In the genomic region with DNA sequence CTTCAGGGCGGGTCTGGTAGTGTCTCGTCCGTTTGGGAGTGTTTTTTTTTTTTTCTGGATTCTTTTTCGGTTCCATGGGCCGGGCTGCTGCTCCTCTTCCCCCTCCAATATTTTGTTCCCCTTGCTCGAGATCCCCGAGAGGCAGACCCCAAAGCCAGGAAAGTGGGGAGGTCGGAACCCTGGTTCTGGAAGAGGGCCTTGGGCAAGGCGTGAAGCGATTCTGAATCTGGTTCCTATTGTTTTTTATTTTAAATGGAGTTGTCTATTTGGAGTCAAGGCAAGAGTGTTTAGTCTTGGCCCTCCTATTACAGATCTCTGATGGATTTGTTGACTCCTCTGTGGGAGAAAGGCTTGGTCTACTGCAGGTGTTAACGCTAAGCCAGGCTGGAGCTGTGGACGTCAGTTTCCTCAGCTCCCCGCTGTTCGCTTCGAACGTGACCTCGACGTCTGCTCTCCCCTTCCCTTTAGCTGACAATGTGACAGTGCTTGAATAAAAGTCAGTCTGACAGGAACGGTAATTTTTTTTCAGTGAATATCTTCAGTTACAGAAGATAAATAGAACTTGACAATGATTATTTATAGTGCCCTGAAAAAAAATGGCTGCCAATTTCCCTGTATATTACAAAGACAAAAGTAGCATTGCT, we compare ENCODE assay signal across 8 cellular contexts. TPM values are rescaled to one million over a fixed set of nuclear protein-coding genes. Genes with fewer than 3 reads are reported as not detected.
DNase-seq lines count a peak whose midpoint lies in the region; ATAC-seq, FAIRE-seq and TF ChIP-seq lines count a peak whose summit lies in the region.

No MANE protein-coding gene starts in this region.

- no CpG with 5 or more reads among the region's 19 CpGs for WGBS in iPS DF 6.9 (ENCODE audit: insufficient coverage, insufficient read length)
- WGBS in sigmoid colon, 2 donors: 0% methylated on average over 19 of the region's 19 CpGs

- H3K9me3 ChIP-seq in CD4-positive, CD25-positive, alpha-beta regulatory T cell (ENCODE audit: control insufficient read depth in 2 of 2, low read length in 2 of 2): no peaks in the 10 kb centered on the region
- H3K9me3 ChIP-seq in ascending aorta (no peaks in the 10 kb centered on the region), iPS DF 6.9 (ENCODE audit: control insufficient read depth, insufficient read depth, low read length) (no peaks in the 10 kb centered on the region), sigmoid colon (no peaks in the 10 kb centered on the region)

- no peak for TF ChIP-seq POLR2A in sigmoid colon (IDR thresholded peaks at IDR 0.05)

- FAIRE-seq in HTR-8/SVneo (lab: Jason Lieb, UNC): no peak

- no peak for ATAC-seq in CD4-positive, CD25-positive, alpha-beta regulatory T cell (ENCODE audit: low read depth in 2 of 2)
- no peak for ATAC-seq in GM21528 (IDR thresholded peaks at IDR 0.05; ENCODE audit: low FRiP score, unreplicated experiment)

- no peaks in the 10 kb centered on the region for H3K27me3 ChIP-seq in CD4-positive, CD25-positive, alpha-beta regulatory T cell (ENCODE audit: control insufficient read depth, insufficient read depth, low read length)
- H3K27me3 ChIP-seq in ascending aorta (no peaks in the 10 kb centered on the region), iPS DF 6.9 (ENCODE audit: control insufficient read depth, insufficient read depth, low read length) (no peaks in the 10 kb centered on the region), sigmoid colon (no peaks in the 10 kb centered on the region)

- peaks cover 3% of the 10 kb centered on the region for H3K36me3 Mint-ChIP-seq in CD4-positive, CD25-positive, alpha-beta regulatory T cell

- H3K27me3 Mint-ChIP-seq in CD4-positive, CD25-positive, alpha-beta regulatory T cell: peaks cover 6% of the 10 kb centered on the region

- TF ChIP-seq CTCF in ascending aorta (IDR thresholded peaks at IDR 0.05): no peak
- TF ChIP-seq CTCF in sigmoid colon (IDR thresholded peaks at IDR 0.05): no peak

- DNase-seq in CD4-positive, CD25-positive, alpha-beta regulatory T cell: peak; percentile 4 to 63 (median 55)
- DNase-seq in HTR-8/SVneo (ENCODE audit: insufficient read length, low spot score) (peak; percentile 30), SK-N-DZ (ENCODE audit: low spot score) (peak; percentile 41), ascending aorta (ENCODE audit: low spot score in 2 of 2) (peak in 1 of 2 donors; percentile 66), iPS DF 6.9 (ENCODE audit: low read depth, low spot score) (no peak), sigmoid colon (peak; percentile 64), OCI-M2 (lab: John Stamatoyannopoulos, UW; ENCODE audit: unreplicated experiment) (no peak)

- H3K4me3 Mint-ChIP-seq in CD4-positive, CD25-positive, alpha-beta regulatory T cell: peak overlapping the region; percentile 97 to 98 (median 98)

- TF ChIP-seq EP300 in sigmoid colon (IDR thresholded peaks at IDR 0.05): no peak

- peak overlapping the region; percentile 92 for H3K4me3 ChIP-seq in CD4-positive, CD25-positive, alpha-beta regulatory T cell (ENCODE audit: low read depth, low read length)
- peak overlapping the region; percentile 81 to 84 for H3K4me3 ChIP-seq in ascending aorta
- peak overlapping the region; percentile 95; the same call in 1 of the 2 replicates for H3K4me3 ChIP-seq in iPS DF 6.9 (ENCODE audit: low read length)
- peak overlapping the region; percentile 63 to 88 (median 76) for H3K4me3 ChIP-seq in sigmoid colon

- H3K27ac Mint-ChIP-seq in CD4-positive, CD25-positive, alpha-beta regulatory T cell: peak overlapping the region; percentile 100

- H3K9me3 Mint-ChIP-seq in CD4-positive, CD25-positive, alpha-beta regulatory T cell: no peaks in the 10 kb centered on the region

- peak overlapping the region; percentile 100 for H3K27ac ChIP-seq in CD4-positive, CD25-positive, alpha-beta regulatory T cell (ENCODE audit: insufficient read depth, low read length, poor library complexity, severe bottlenecking)
- H3K27ac ChIP-seq in ascending aorta (peak overlapping the region; percentile 97), iPS DF 6.9 (ENCODE audit: low read length) (no peak overlapping the region), sigmoid colon (peak overlapping the region; percentile 96 to 99 (median 98))

- peaks cover 23% of the 10 kb centered on the region for H3K4me1 ChIP-seq in CD4-positive, CD25-positive, alpha-beta regulatory T cell (ENCODE audit: control insufficient read depth, insufficient read depth, low read length, poor library complexity, severe bottlenecking)
- H3K4me1 ChIP-seq in ascending aorta (peaks cover 0 to 2% of the 10 kb centered on the region in 2 donors), iPS DF 6.9 (ENCODE audit: control insufficient read depth, insufficient read depth, low read length) (no peaks in the 10 kb centered on the region), sigmoid colon (peaks cover 0 to 24% (median 12%) of the 10 kb centered on the region in 4 donors)

- intact Hi-C loops in ascending aorta (cut with DNase I): loop anchor here (1.0 to 10.0 kb wide), 7 partner anchors 70 to 1752 kb away; partner anchors contain the start of genes ASXL2, DNMT3A, DTNB and EFR3B
- intact Hi-C loops in sigmoid colon (cut with DNase I): loop anchor here (5.0 kb wide), 1 partner anchor 70 kb away; the partner anchor contains the start of gene EFR3B

- H3K36me3 ChIP-seq in CD4-positive, CD25-positive, alpha-beta regulatory T cell (ENCODE audit: control insufficient read depth, insufficient read depth, low read length): no peaks in the 10 kb centered on the region
- H3K36me3 ChIP-seq in ascending aorta: no peaks in the 10 kb centered on the region
- H3K36me3 ChIP-seq in iPS DF 6.9 (ENCODE audit: control insufficient read depth, insufficient read depth, low read length): no peaks in the 10 kb centered on the region
- H3K36me3 ChIP-seq in sigmoid colon: peaks cover 0 to 1% (median 0%) of the 10 kb centered on the region in 4 donors

- peaks cover 4 to 34% (median 24%) of the 10 kb centered on the region in 4 donors for H3K4me1 Mint-ChIP-seq in CD4-positive, CD25-positive, alpha-beta regulatory T cell

RNA-seq across cellular contexts. Expression of gene DNAJC27, which starts 0.7 kb away (rescaled TPM):
- 14.6 TPM for total RNA-seq in CD4-positive, CD25-positive, alpha-beta regulatory T cell
- polyA plus RNA-seq in CD4-positive, CD25-positive, alpha-beta regulatory T cell: 1 to 10 TPM; 2.7 to 7.3 (median 5.4) TPM
- polyA plus RNA-seq in SK-N-DZ (2014; cell fraction: cytosol; rRNA removed): 2.1 and 2.3 TPM in 2 replicates
- polyA plus RNA-seq in SK-N-DZ (2014; cell fraction: nucleus; rRNA removed): 5.6 and 14.4 TPM in 2 replicates
- 3.6 TPM for total RNA-seq in ascending aorta
- total RNA-seq in sigmoid colon: 10 to 100 TPM in 1 of 4 donors, 1 to 10 TPM in 3; 6.3 to 12.5 (median 7.8) TPM
- 1 to 10 TPM in 2 of 3 donors, under 1 TPM in 1; 0.60 to 3.3 (median 1.6) TPM for polyA plus RNA-seq in sigmoid colon

RNA-seq across cellular contexts. Expression of gene ADCY3, which starts 52.4 kb away (rescaled TPM):
- total RNA-seq in CD4-positive, CD25-positive, alpha-beta regulatory T cell: 67.6 TPM
- polyA plus RNA-seq in CD4-positive, CD25-positive, alpha-beta regulatory T cell: 10 to 100 TPM in 2 of 4 donors, 1 to 10 TPM in 2; 3.8 to 12.8 (median 7.5) TPM
- 21.3 and 27.5 TPM in 2 replicates for polyA plus RNA-seq in SK-N-DZ (2014; cell fraction: cytosol; rRNA removed)
- 76.3 and 141 TPM in 2 replicates for polyA plus RNA-seq in SK-N-DZ (2014; cell fraction: nucleus; rRNA removed)
- 140 TPM for total RNA-seq in ascending aorta
- total RNA-seq in sigmoid colon: 10 to 100 TPM; 17.5 to 43.8 (median 22.5) TPM
- polyA plus RNA-seq in sigmoid colon: 10 to 100 TPM in 1 of 3 donors, 1 to 10 TPM in 2; 3.5 to 38.9 (median 4.8) TPM

Comparison
In these comparisons a context has a peak if more than half of its experiments do, and no peak if none do; other contexts are left out.
1. DNase-seq: peak in CD4-positive, CD25-positive, alpha-beta regulatory T cell (3 of 3), HTR-8/SVneo (single experiment), SK-N-DZ (single experiment) and sigmoid colon (single experiment); none in iPS DF 6.9 (single experiment) and OCI-M2 (single experiment).
2. Peak in every context shown above with its lines, with median percentiles within 50 percentile points of each other: H3K4me3 ChIP-seq.